Comparison of ENCODE assay signal across 21 cellular contexts in the genomic region with DNA sequence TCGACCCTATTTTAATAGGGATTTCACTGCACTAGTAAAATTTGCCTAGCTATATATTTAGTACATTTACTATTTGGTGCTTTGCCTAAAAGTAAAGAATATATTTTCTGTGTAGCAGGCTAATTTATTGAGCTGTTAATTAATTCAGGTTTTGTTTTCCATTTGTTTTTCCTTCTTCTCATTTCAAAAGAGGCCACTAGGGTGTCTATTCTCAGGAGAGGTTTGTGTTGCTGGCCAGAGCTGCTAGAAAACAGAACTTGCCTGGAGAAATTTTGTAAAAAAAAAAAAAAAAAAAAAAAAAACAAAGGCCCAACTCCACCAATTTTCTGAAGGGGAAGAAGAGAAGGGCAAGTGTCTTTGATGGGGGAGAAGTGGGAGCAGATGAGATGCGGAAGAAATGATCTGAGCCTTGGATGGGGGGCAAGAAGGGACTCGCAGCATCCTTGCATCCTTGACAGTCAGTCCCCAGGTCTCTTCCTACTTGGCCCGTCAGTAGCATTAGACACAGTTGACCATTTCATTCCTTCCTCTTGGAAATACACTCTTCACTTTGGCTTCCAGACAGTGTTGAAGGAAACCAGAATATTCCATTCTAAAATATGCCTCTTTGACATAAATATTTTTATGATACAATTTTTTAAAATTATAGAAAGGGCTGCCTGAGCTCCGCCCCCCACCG.
DNase-seq lines count a peak whose midpoint lies in the region; FAIRE-seq and TF ChIP-seq lines count a peak whose summit lies in the region.
"Had no signal": no experiment of that assay in that cellular context is flagged by ENCODE, and none has a peak within 500 bp of the region (broad histone marks: within the 10 kb centered on the region; RNA-seq: fewer than 3 reads in every experiment).

No MANE protein-coding gene starts in this region.

- no peak overlapping the region for H3K4ac ChIP-seq in H1 (replicated peaks; ENCODE audit: insufficient read length, low read depth, low read length)

- H2BK120ac ChIP-seq in H1 (replicated peaks; ENCODE audit: low read depth, low read length) = no peak overlapping the region

- H3K36me3 Mint-ChIP-seq in HFFc6 (ENCODE audit: low read depth) = no peaks in the 10 kb centered on the region
- H3K36me3 Mint-ChIP-seq: CD4-positive, CD25-positive, alpha-beta regulatory T cell had no signal

- H2BK12ac ChIP-seq in H1 (ENCODE audit: low read depth, low read length) = no peak overlapping the region

- H2BK20ac ChIP-seq in H1 (ENCODE audit: low read length) = no peak overlapping the region

- POLR2A ChIA-PET in H1 (lab: Charles Lee; ENCODE audit: partially characterized antibody) = interaction anchor here (0.6 kb wide), 1 partner anchor 543 kb away, joined by 3 read pairs; no protein-coding TSS in a partner anchor

- no peaks in the 10 kb centered on the region for H3K23me2 ChIP-seq in H1 (ENCODE audit: low read depth, low read length)

- H3K27ac Mint-ChIP-seq in HFFc6 = no peak overlapping the region
- H3K27ac Mint-ChIP-seq: CD4-positive, CD25-positive, alpha-beta regulatory T cell had no signal

- TF ChIP-seq EP300 in H1 (IDR thresholded peaks at IDR 0.05; ENCODE audit: borderline replicate concordance in 1 of 2, low read depth in 2 of 2, low read length in 2 of 2) = no peak

- no peak overlapping the region for H3K23ac ChIP-seq in H1 (ENCODE audit: insufficient read length)

- H3K4me1 ChIP-seq in BE2C (no peaks in the 10 kb centered on the region), H1 (replicated peaks in 1 of 4; ENCODE audit: control insufficient read depth in 3 of 4, insufficient read depth in 4 of 4, low read length in 3 of 4) (peaks cover 0 to 5% (median 2%) of the 10 kb centered on the region in 4 experiments; a peak in 2 of 7 replicates)
- H3K4me1 ChIP-seq: SJCRH30 had no signal

- H2AFZ ChIP-seq in H1 (ENCODE audit: low read length) = no peak overlapping the region
- H2AFZ ChIP-seq: PC-9 had no signal

- no peak overlapping the region for H3K4me3 Mint-ChIP-seq in HFFc6
- H3K4me3 Mint-ChIP-seq: CD4-positive, CD25-positive, alpha-beta regulatory T cell had no signal

- TF ChIP-seq RAD21 in H1 (IDR thresholded peaks at IDR 0.05 in 1 of 2, conservative IDR thresholded peaks at IDR 0.05 in 1 of 2; ENCODE audit: low read depth in 2 of 2, low read length in 2 of 2) = no peak

- H3K36me3 ChIP-seq in BE2C (no peaks in the 10 kb centered on the region), H1 (ENCODE audit: control insufficient read depth in 2 of 4, insufficient read depth in 4 of 4, low read length in 3 of 4) (no peaks in the 10 kb centered on the region), brain microvascular endothelial cell (replicated peaks) (no peaks in the 10 kb centered on the region)
- H3K36me3 ChIP-seq: SJCRH30 had no signal

- H4K20me1 ChIP-seq in H1 (replicated peaks in 1 of 2; ENCODE audit: control insufficient read depth in 1 of 2, insufficient read depth in 2 of 2, low read length in 2 of 2) = no peaks in the 10 kb centered on the region

- H3K9me3 Mint-ChIP-seq in HFFc6 = no peaks in the 10 kb centered on the region

- no peak for FAIRE-seq in H1 (lab: Jason Lieb, UNC)
- FAIRE-seq: D721Med, GM12878, H54, HTR-8/SVneo, K562 had no signal

- H3K9me3 ChIP-seq in BE2C (no peaks in the 10 kb centered on the region), H1 (ENCODE audit: insufficient read depth in 2 of 2, low read depth in 1 of 2, low read length in 1 of 2) (no peaks in the 10 kb centered on the region)
- H3K9me3 ChIP-seq: SJCRH30 had no signal

- DNase-seq in BE2C = no peak
- DNase-seq in HFFc6 = no peak
- DNase-seq in H1 (ENCODE audit: low read depth in 1 of 2, low spot score in 2 of 2) = no peak
- DNase-seq in retinal pigment epithelial cell (ENCODE audit: low read depth) = no peak
- no peak for DNase-seq in NCI-H446 treated with DMSO at 0.1 percent for 48 hours (lab: John Stamatoyannopoulos, UW)
- DNase-seq in brain microvascular endothelial cell = no peak
- no peak for DNase-seq in amniotic stem cell (lab: John Stamatoyannopoulos, UW)
- DNase-seq: 8988T; ACHN; CD4-positive, CD25-positive, alpha-beta regulatory T cell; GDM1; MM.1S; NCI-H2029; NCI-H446; PC-9; SJCRH30 had no signal

- in situ Hi-C loops in brain microvascular endothelial cell (cut with HindIII; ENCODE audit: low pct_ligation_motif_present, low sequenced_read_pairs) = no loop called here

- no peak overlapping the region for H3K14ac ChIP-seq in H1 (ENCODE audit: insufficient read length)

- 76% methylated on average over 6 of the region's 6 CpGs; no CpG with 5 or more reads in 1 of the 2 experiments for WGBS in H1 (ENCODE audit: extremely low coverage in 1 of 2, insufficient coverage in 1 of 2, insufficient read length in 1 of 2, insufficient replicate concordance in 2 of 2, low coverage in 1 of 2, low lambda C conversion rate in 2 of 2, missing lambda C conversion rate in 1 of 2), 2 experiments

- no peaks in the 10 kb centered on the region for H3K79me2 ChIP-seq in H1 (ENCODE audit: control insufficient read depth in 1 of 2, insufficient read depth in 2 of 2, low read length in 2 of 2)

- H3K9ac ChIP-seq in H1 (replicated peaks in 1 of 4; ENCODE audit: extremely low read depth in 1 of 4, low read depth in 3 of 4, low read length in 3 of 4) = no peak overlapping the region

- no peaks in the 10 kb centered on the region for H3K4me1 Mint-ChIP-seq in HFFc6 (ENCODE audit: low read depth)
- H3K4me1 Mint-ChIP-seq: CD4-positive, CD25-positive, alpha-beta regulatory T cell had no signal

- CTCF ChIA-PET in H1 (lab: Charles Lee; ENCODE audit: partially characterized antibody) = interaction anchor here (0.6 to 2.1 kb wide), 16 partner anchors 9 to 421 kb away, joined by 3 to 5 read pairs (median 3); no protein-coding TSS in a partner anchor

- no peaks in the 10 kb centered on the region for H3K79me1 ChIP-seq in H1 (ENCODE audit: low read depth, low read length)

- H2BK15ac ChIP-seq in H1 (ENCODE audit: low read length) = no peak overlapping the region

- no peaks in the 10 kb centered on the region for H3K27me3 ChIP-seq in BE2C
- no peaks in the 10 kb centered on the region for H3K27me3 ChIP-seq in H1 (replicated peaks in 1 of 4; ENCODE audit: control insufficient read depth in 3 of 4, extremely low read depth in 1 of 4, insufficient read depth in 3 of 4, low read length in 3 of 4)
- no peaks in the 10 kb centered on the region for H3K27me3 ChIP-seq in brain microvascular endothelial cell (replicated peaks)
- H3K27me3 ChIP-seq: SJCRH30 had no signal

- H3K27me3 Mint-ChIP-seq in HFFc6 (ENCODE audit: insufficient read depth) = no peaks in the 10 kb centered on the region; the same call in 1 of the 2 replicates
- H3K27me3 Mint-ChIP-seq: CD4-positive, CD25-positive, alpha-beta regulatory T cell had no signal

- no peak overlapping the region for H3K18ac ChIP-seq in H1 (ENCODE audit: extremely low read depth, low read length)

- H2BK5ac ChIP-seq in H1 (ENCODE audit: low read depth, low read length) = no peak overlapping the region

- H3K27ac ChIP-seq in H1 (ENCODE audit: low read depth, low read length) (no peak overlapping the region), brain microvascular endothelial cell (no peak overlapping the region)
- H3K27ac ChIP-seq: PC-9, SJCRH30 had no signal

- H3K4me3 ChIP-seq in BE2C (ENCODE audit: low read depth, low read length) (no peak overlapping the region), H1 (ENCODE audit: extremely low read depth in 1 of 4, insufficient read depth in 2 of 4, low read depth in 3 of 4, low read length in 4 of 4) (no peak overlapping the region), retinal pigment epithelial cell (ENCODE audit: low read length) (no peak overlapping the region), brain microvascular endothelial cell (ENCODE audit: low read depth, low read length) (no peak overlapping the region)
- H3K4me3 ChIP-seq: GM12878, K562, PC-9, SJCRH30 had no signal

- TF ChIP-seq POLR2A in H1 (IDR thresholded peaks at IDR 0.05; ENCODE audit: control extremely low read depth in 1 of 2, low read depth in 2 of 2, low read length in 2 of 2) = no peak

- H2AK5ac ChIP-seq in H1 (ENCODE audit: low read depth, low read length) = no peak overlapping the region

- H3K56ac ChIP-seq in H1 (replicated peaks; ENCODE audit: insufficient read length, low read depth, low read length) = no peak overlapping the region

- H4K8ac ChIP-seq in H1 (ENCODE audit: extremely low read depth, insufficient read depth, low read length) = no peak overlapping the region

- no peak overlapping the region for H4K91ac ChIP-seq in H1 (replicated peaks; ENCODE audit: insufficient read length, low read length)

- peak overlapping the region in 1 of 2 experiments; percentile 29; a peak in 1 of 4 replicates for H3K4me2 ChIP-seq in H1 (ENCODE audit: insufficient read depth in 1 of 2, low read depth in 2 of 2, low read length in 2 of 2)
- H3K4me2 ChIP-seq: PC-9 had no signal

- peak overlapping the region; percentile 1 for H4K5ac ChIP-seq in H1 (ENCODE audit: insufficient read length, low read depth, low read length)

- peak; percentile 2; the same call in 1 of the 2 replicates for TF ChIP-seq CTCF in BE2C (IDR thresholded peaks at IDR 0.05; ENCODE audit: low read depth, low read length)
- TF ChIP-seq CTCF in HFFc6 (IDR thresholded peaks at IDR 0.05) = peak; percentile 3; the same call in 1 of the 2 replicates
- peak in 1 of 3 experiments; percentile 4; a peak in 1 of 4 replicates for TF ChIP-seq CTCF in H1 (IDR thresholded peaks at IDR 0.05; ENCODE audit: control extremely low read depth in 1 of 3, insufficient read depth in 1 of 3, low read depth in 1 of 3, low read length in 3 of 3)
- peak; percentile 19 for TF ChIP-seq CTCF in retinal pigment epithelial cell (conservative IDR thresholded peaks at IDR 0.05; ENCODE audit: low read depth, low read length)
- no peak for TF ChIP-seq CTCF in brain microvascular endothelial cell (IDR thresholded peaks at IDR 0.05; ENCODE audit: low read depth, low read length, missing control alignments)

TF ChIP-seq in H1, 55 proteins besides CTCF, POLR2A, EP300 and RAD21 (continues in another document):
- TF ChIP-seq CEBPB (IDR thresholded peaks at IDR 0.05; ENCODE audit: low read depth, low read length) (no peak), EZH2 (IDR thresholded peaks at IDR 0.05; ENCODE audit: low read depth, low read length, severe bottlenecking) (no peak), HDAC6 (IDR thresholded peaks at IDR 0.05; ENCODE audit: low read depth, low read length) (no peak), NRF1 (IDR thresholded peaks at IDR 0.05; ENCODE audit: low read depth, low read length) (no peak), TAF1 (IDR thresholded peaks at IDR 0.05; ENCODE audit: low read depth, low read length) (no peak), GTF2F1 (IDR thresholded peaks at IDR 0.05; ENCODE audit: borderline replicate concordance, low read depth, low read length) (no peak), RFX5 (IDR thresholded peaks at IDR 0.05; ENCODE audit: borderline replicate concordance, low read depth, low read length) (no peak), BCL11A (IDR thresholded peaks at IDR 0.05; ENCODE audit: low read depth in 2 of 2, low read length in 2 of 2) (no peak), CBX5 (IDR thresholded peaks at IDR 0.05; ENCODE audit: low read depth, low read length) (no peak), RBBP5 (IDR thresholded peaks at IDR 0.05; ENCODE audit: borderline replicate concordance, low read depth, low read length) (no peak), TAF7 (optimal IDR thresholded peaks at IDR 0.05; ENCODE audit: borderline replicate concordance, low read depth, low read length) (no peak)
